In genomic region chr16:3580271-3580670, GRCh38 we compare ENCODE assay signal across 14 cellular contexts. TPM values are rescaled to one million over a fixed set of nuclear protein-coding genes. Genes with fewer than 3 reads are reported as not detected.
DNase-seq lines count a peak whose midpoint lies in the region; ATAC-seq and TF ChIP-seq lines count a peak whose summit lies in the region.
"Had no signal": no experiment of that assay in that cellular context is flagged by ENCODE, and none has a peak within 500 bp of the region (broad histone marks: within the 10 kb centered on the region; RNA-seq: fewer than 3 reads in every experiment).

No MANE protein-coding gene starts in this region.

- peaks cover 19% of the 10 kb centered on the region for H3K36me3 ChIP-seq in thymus (ENCODE audit: control insufficient read depth, insufficient read depth)

- intact Hi-C loops in Right ventricle myocardium superior (cut with DNase I) (no loop called here), Right ventricle myocardium inferior (cut with DNase I) (no loop called here)

- H3K27ac ChIP-seq in RWPE1, result peak overlapping the region; percentile 53
- H3K27ac ChIP-seq in thymus (ENCODE audit: low read depth), result peak overlapping the region; percentile 25

- H3K4me3 ChIP-seq in epithelial cell of esophagus (ENCODE audit: low read length) (no peak overlapping the region), thymus (ENCODE audit: low read length) (no peak overlapping the region)

- DNase-seq in Right ventricle myocardium superior (peak; percentile 26), Right ventricle myocardium inferior (ENCODE audit: missing footprints) (no peak), RWPE1 (ENCODE audit: low spot score) (no peak), epithelial cell of esophagus (ENCODE audit: low read depth) (peak; percentile 34), NCI-H82 treated with DMSO at 0.1 percent for 48 hours (lab: John Stamatoyannopoulos, UW; ENCODE audit: unreplicated experiment) (no peak), NCI-H1436 treated with DMSO at 0.1 percent for 48 hours (lab: John Stamatoyannopoulos, UW) (no peak), medulla oblongata (ENCODE audit: extremely low spot score) (no peak)
- DNase-seq: activated T-cell treated with anti-CD3 and anti-CD28 coated beads, Interleukin-2, amount 50 U/mL, for 48 hours; AML-193; central memory CD4-positive, alpha-beta T cell; NCI-H1092; NCI-H748 treated with DMSO at 0.1 percent for 48 hours; nucleus accumbens had no signal

- no peaks in the 10 kb centered on the region for H3K9me3 ChIP-seq in thymus (ENCODE audit: control insufficient read depth)

- peaks cover 37% of the 10 kb centered on the region for H3K4me1 ChIP-seq in thymus (ENCODE audit: control insufficient read depth, insufficient read depth, low read length)

- POLR2A ChIA-PET in RWPE1 (lab: Yijun Ruan, JAX; ENCODE audit: low non-redundant PET), result no interaction called here

- CTCF ChIA-PET in RWPE1 (lab: Yijun Ruan, JAX), result no interaction called here

- 27% methylated on average over 12 of the region's 12 CpGs for WGBS in thymus

- no peaks in the 10 kb centered on the region for H3K27me3 ChIP-seq in thymus (ENCODE audit: control insufficient read depth, insufficient read depth)

- no peak for TF ChIP-seq CTCF in RWPE1 (conservative IDR thresholded peaks at IDR 0.05; ENCODE audit: low read depth)
- TF ChIP-seq CTCF in epithelial cell of esophagus (IDR thresholded peaks at IDR 0.05; ENCODE audit: insufficient read depth, low read depth, low read length, missing control alignments), result no peak

- no peak for ATAC-seq in Right ventricle myocardium superior (ENCODE audit: poor library complexity)
- no peak for ATAC-seq in Right ventricle myocardium inferior

RNA-seq across cellular contexts. Expression of gene NLRC3, which starts 3.1 kb away (rescaled TPM):
- total RNA-seq in Right ventricle myocardium superior, result 0.89 TPM
- 1.0 TPM for total RNA-seq in Right ventricle myocardium inferior
- 11.9 TPM for polyA plus RNA-seq in thymus

RNA-seq across cellular contexts. Expression of gene SLX4, which starts 31.1 kb away (rescaled TPM):
- total RNA-seq in Right ventricle myocardium superior (3.2 TPM), Right ventricle myocardium inferior (3.3 TPM)
- polyA plus RNA-seq in thymus, result 2.9 TPM

Comparison
In these comparisons a context has a peak if more than half of its experiments do, and no peak if none do; other contexts are left out.
1. DNase-seq: peak in Right ventricle myocardium superior (single experiment) and epithelial cell of esophagus (single experiment); none in Right ventricle myocardium inferior (single experiment), RWPE1 (single experiment), NCI-H82 treated with DMSO at 0.1 percent for 48 hours (single experiment), NCI-H1436 treated with DMSO at 0.1 percent for 48 hours (single experiment) and medulla oblongata (single experiment).